Comparison of ENCODE assay signal across 9 cellular contexts in genomic region chrX:1244164-1245076, GRCh38. TPM values are rescaled to one million over a fixed set of nuclear protein-coding genes. Genes with fewer than 3 reads are reported as not detected.
DNase-seq lines count a peak whose midpoint lies in the region; ATAC-seq and TF ChIP-seq lines count a peak whose summit lies in the region.
"Had no signal": no experiment of that assay in that cellular context is flagged by ENCODE, and none has a peak within 500 bp of the region (broad histone marks: within the 10 kb centered on the region; RNA-seq: fewer than 3 reads in every experiment).

No MANE protein-coding gene starts in this region.

- TF ChIP-seq POLR2A in HCT116 (IDR thresholded peaks at IDR 0.05; ENCODE audit: borderline replicate concordance, extremely low read depth, insufficient read depth, insufficient read length): no peak

- ATAC-seq in HCT116 (peak; percentile 39), T-cell (replicated peaks in 1 of 4) (no peak)
- ATAC-seq in CD8-positive, alpha-beta T cell: no peak
- ATAC-seq: psoas muscle had no signal

- H3K4me3 Mint-ChIP-seq in T-helper 1 cell treated with Interleukin-12 subunit alpha and Interleukin-12 subunit beta and Interleukin-4 antibody, amounts not matched to agents 30 μg/mL and 1 μg/mL, for 36 hours: peak overlapping the region; percentile 61
- H3K4me3 Mint-ChIP-seq in neural progenitor cell (peak overlapping the region; percentile 9), T-cell (no peak overlapping the region)
- H3K4me3 Mint-ChIP-seq in CD8-positive, alpha-beta T cell: no peak overlapping the region

- H3K27ac ChIP-seq in HCT116 (ENCODE audit: low read depth, low read length) (no peak overlapping the region), WERI-Rb-1 (no peak overlapping the region), neural progenitor cell (no peak overlapping the region)
- H3K27ac ChIP-seq in CD8-positive, alpha-beta T cell (ENCODE audit: low read depth, low read length): no peak overlapping the region
- H3K27ac ChIP-seq: psoas muscle had no signal

- H3K4me3 ChIP-seq in HCT116 (replicated peaks in 1 of 2; ENCODE audit: low read depth in 1 of 2, low read length in 2 of 2): no peak overlapping the region; a peak in 1 of 4 replicates
- no peak overlapping the region for H3K4me3 ChIP-seq in WERI-Rb-1 (ENCODE audit: low read depth, low read length)
- no peak overlapping the region for H3K4me3 ChIP-seq in neural progenitor cell
- H3K4me3 ChIP-seq in CD8-positive, alpha-beta T cell (ENCODE audit: low read depth, low read length): no peak overlapping the region
- H3K4me3 ChIP-seq: psoas muscle had no signal

- BruUV-seq in HCT116 (replicated peaks; lab: Mats Ljungman, UMichigan): no TSS peak

- no peaks in the 10 kb centered on the region for H3K9me3 Mint-ChIP-seq in T-helper 1 cell treated with Interleukin-12 subunit alpha and Interleukin-12 subunit beta and Interleukin-4 antibody, amounts not matched to agents 30 μg/mL and 1 μg/mL, for 36 hours
- H3K9me3 Mint-ChIP-seq in neural progenitor cell (peaks cover 2% of the 10 kb centered on the region), T-cell (no peaks in the 10 kb centered on the region)
- H3K9me3 Mint-ChIP-seq in CD8-positive, alpha-beta T cell: no peaks in the 10 kb centered on the region

- H3K4me1 ChIP-seq in HCT116 (ENCODE audit: control insufficient read depth in 1 of 2, insufficient read depth in 2 of 2, low read length in 2 of 2) (peaks cover 7 to 43% of the 10 kb centered on the region in 2 experiments), neural progenitor cell (peaks cover 8% of the 10 kb centered on the region)
- peaks cover 12% of the 10 kb centered on the region for H3K4me1 ChIP-seq in CD8-positive, alpha-beta T cell (ENCODE audit: insufficient read depth, low read length)
- H3K4me1 ChIP-seq: psoas muscle had no signal

- no peaks in the 10 kb centered on the region for H3K79me2 ChIP-seq in HCT116 (ENCODE audit: insufficient read depth, low read length)
- no peaks in the 10 kb centered on the region for H3K79me2 ChIP-seq in neural progenitor cell (ENCODE audit: low read depth)

- H3K9me3 ChIP-seq in HCT116 (ENCODE audit: control insufficient read depth in 1 of 2, insufficient read depth in 1 of 2, low read depth in 1 of 2, low read length in 2 of 2): no peaks in the 10 kb centered on the region
- peaks cover 3% of the 10 kb centered on the region for H3K9me3 ChIP-seq in WERI-Rb-1 (ENCODE audit: severe bottlenecking)
- no peaks in the 10 kb centered on the region for H3K9me3 ChIP-seq in neural progenitor cell (ENCODE audit: low read depth)
- H3K9me3 ChIP-seq in CD8-positive, alpha-beta T cell (ENCODE audit: low read length): no peaks in the 10 kb centered on the region
- H3K9me3 ChIP-seq: psoas muscle had no signal

- H3F3A ChIP-seq in neural progenitor cell (ENCODE audit: low read depth): peaks cover 37% of the 10 kb centered on the region

- no peak for TF ChIP-seq RAD21 in HCT116 (IDR thresholded peaks at IDR 0.05; ENCODE audit: low read depth)

- RAD21 ChIA-PET in HCT116 (lab: Charles Lee; ENCODE audit: low non-redundant PET in 1 of 2, low total read pairs in 2 of 2, uncharacterized antibody in 2 of 2, unreplicated experiment in 2 of 2): no interaction called here

- no peaks in the 10 kb centered on the region for H3K36me3 ChIP-seq in HCT116 (ENCODE audit: control insufficient read depth in 1 of 2, insufficient read depth in 2 of 2, low read length in 2 of 2)
- no peaks in the 10 kb centered on the region for H3K36me3 ChIP-seq in WERI-Rb-1
- no peaks in the 10 kb centered on the region for H3K36me3 ChIP-seq in neural progenitor cell
- no peaks in the 10 kb centered on the region for H3K36me3 ChIP-seq in CD8-positive, alpha-beta T cell (ENCODE audit: insufficient read depth, low read length)

- H3K4me2 ChIP-seq in HCT116 (ENCODE audit: low read length) (peak overlapping the region; percentile 63), neural progenitor cell (peak overlapping the region; percentile 47)

- TF ChIP-seq CTCF in HCT116 (IDR thresholded peaks at IDR 0.05 in 2 of 3, conservative IDR thresholded peaks at IDR 0.05 in 1 of 3; ENCODE audit: borderline replicate concordance in 1 of 3, insufficient read depth in 1 of 3, low read depth in 2 of 3, low read length in 2 of 3) (peak in 2 of 3 experiments; percentile 24 to 33; a peak in 3 of 6 replicates), WERI-Rb-1 (IDR thresholded peaks at IDR 0.05; ENCODE audit: low read depth, low read length) (peak; percentile 22; the same call in 1 of the 2 replicates), neural progenitor cell (IDR thresholded peaks at IDR 0.05) (peak; percentile 59)
- no peak for TF ChIP-seq CTCF in CD8-positive, alpha-beta T cell (IDR thresholded peaks at IDR 0.05)

- CTCF ChIA-PET in HCT116 (lab: Charles Lee): no interaction called here
- CTCF ChIA-PET in CD8-positive, alpha-beta T cell (lab: Charles Lee): no interaction called here
- CTCF ChIA-PET in T-cell (lab: Charles Lee): no interaction called here

- H4K20me1 ChIP-seq in HCT116 (ENCODE audit: insufficient read depth) (no peaks in the 10 kb centered on the region), neural progenitor cell (ENCODE audit: low read depth) (no peaks in the 10 kb centered on the region)

- intact Hi-C loops in HCT116 (cut with micrococcal nuclease): no loop called here
- intact Hi-C loops in CD8-positive, alpha-beta T cell (cut with DNase I, micrococcal nuclease): loop anchor here (5.0 to 10.0 kb wide), 5 partner anchors 208 to 860 kb away; partner anchors contain the start of genes ASMTL (in 2 of the 2), AKAP17A (in 1 of the 2), P2RY8 (in 1 of the 2) and PPP2R3B (in 1 of the 2)

- H2AFZ ChIP-seq in HCT116 (ENCODE audit: low read depth, low read length, poor library complexity, severe bottlenecking) (no peak overlapping the region), neural progenitor cell (replicated peaks) (no peak overlapping the region)

- H3K9ac ChIP-seq in HCT116 (ENCODE audit: low read length): no peak overlapping the region
- no peak overlapping the region for H3K9ac ChIP-seq in neural progenitor cell

- no peaks in the 10 kb centered on the region for H3K9me2 ChIP-seq in HCT116 (ENCODE audit: insufficient read depth)

- no peaks in the 10 kb centered on the region for H3K27me3 ChIP-seq in HCT116 (ENCODE audit: insufficient read depth, low read length)
- peaks cover 17% of the 10 kb centered on the region for H3K27me3 ChIP-seq in WERI-Rb-1 (ENCODE audit: insufficient read depth, low read depth, severe bottlenecking)
- no peaks in the 10 kb centered on the region for H3K27me3 ChIP-seq in neural progenitor cell
- H3K27me3 ChIP-seq in CD8-positive, alpha-beta T cell (ENCODE audit: insufficient read depth, low read length): no peaks in the 10 kb centered on the region

- DNase-seq in T-helper 1 cell: no peak
- no peak for DNase-seq in HCT116 (ENCODE audit: low read depth, low spot score)
- DNase-seq in WERI-Rb-1: peak; percentile 54
- peak; percentile 87 for DNase-seq in neural progenitor cell (ENCODE audit: low spot score)
- no peak for DNase-seq in CD8-positive, alpha-beta T cell
- no peak for DNase-seq in T-cell
- DNase-seq in medulla oblongata (ENCODE audit: extremely low spot score): no peak
- DNase-seq: psoas muscle had no signal

- H3K4me1 Mint-ChIP-seq in T-helper 1 cell treated with Interleukin-12 subunit alpha and Interleukin-12 subunit beta and Interleukin-4 antibody, amounts not matched to agents 30 μg/mL and 1 μg/mL, for 36 hours (ENCODE audit: low read depth): peaks cover 26% of the 10 kb centered on the region
- peaks cover 14% of the 10 kb centered on the region for H3K4me1 Mint-ChIP-seq in neural progenitor cell
- H3K4me1 Mint-ChIP-seq in CD8-positive, alpha-beta T cell (ENCODE audit: low read depth): peaks cover 10% of the 10 kb centered on the region
- peaks cover 18 to 44% (median 21%) of the 10 kb centered on the region in 3 donors for H3K4me1 Mint-ChIP-seq in T-cell

- peak overlapping the region; percentile 61 for H3K27ac Mint-ChIP-seq in T-helper 1 cell treated with Interleukin-12 subunit alpha and Interleukin-12 subunit beta and Interleukin-4 antibody, amounts not matched to agents 30 μg/mL and 1 μg/mL, for 36 hours
- H3K27ac Mint-ChIP-seq in neural progenitor cell (no peak overlapping the region), T-cell (peak overlapping the region in 1 of 2 donors; percentile 93)
- no peak overlapping the region for H3K27ac Mint-ChIP-seq in CD8-positive, alpha-beta T cell

- no peaks in the 10 kb centered on the region for H3K36me3 Mint-ChIP-seq in T-helper 1 cell treated with Interleukin-12 subunit alpha and Interleukin-12 subunit beta and Interleukin-4 antibody, amounts not matched to agents 30 μg/mL and 1 μg/mL, for 36 hours (ENCODE audit: low read depth)
- H3K36me3 Mint-ChIP-seq in neural progenitor cell (no peaks in the 10 kb centered on the region), T-cell (no peaks in the 10 kb centered on the region)
- H3K36me3 Mint-ChIP-seq in CD8-positive, alpha-beta T cell: no peaks in the 10 kb centered on the region

- H3K27me3 Mint-ChIP-seq in T-helper 1 cell treated with Interleukin-12 subunit alpha and Interleukin-12 subunit beta and Interleukin-4 antibody, amounts not matched to agents 30 μg/mL and 1 μg/mL, for 36 hours (ENCODE audit: low read depth): no peaks in the 10 kb centered on the region
- peaks cover 6% of the 10 kb centered on the region for H3K27me3 Mint-ChIP-seq in neural progenitor cell (ENCODE audit: insufficient read depth, low read depth)
- H3K27me3 Mint-ChIP-seq in CD8-positive, alpha-beta T cell (ENCODE audit: low read depth): no peaks in the 10 kb centered on the region
- H3K27me3 Mint-ChIP-seq in T-cell: peaks cover 0 to 3% of the 10 kb centered on the region in 2 donors

- POLR2A ChIA-PET in HCT116 (lab: Charles Lee): no interaction called here
- POLR2A ChIA-PET in CD8-positive, alpha-beta T cell (lab: Charles Lee): no interaction called here
- POLR2A ChIA-PET in T-cell (lab: Charles Lee): no interaction called here

TF ChIP-seq in HCT116, 20 proteins besides CTCF, POLR2A, EP300 and RAD21 (continues in another document):
- TF ChIP-seq SRF (IDR thresholded peaks at IDR 0.05; ENCODE audit: low read depth) (no peak), YY1 (IDR thresholded peaks at IDR 0.05; ENCODE audit: extremely low read depth, insufficient replicate concordance, low read depth, low read length) (no peak), POLR2AphosphoS5 (IDR thresholded peaks at IDR 0.05; ENCODE audit: low read depth, low read length) (no peak)

RNA-seq across cellular contexts. Expression of gene CSF2RA, which starts 24.2 kb away (rescaled TPM):
- total RNA-seq in HCT116 (2021; ENCODE audit: unreplicated experiment) (3.8 TPM), neural progenitor cell (ENCODE audit: low replicate concordance) (4.6 and 5.8 TPM in 2 replicates), T-cell (under 1 TPM in 4 of 5 donors, not detected in 1; 0.26 to 0.78 (median 0.47) TPM)
- 4.3 and 6.4 TPM in 2 replicates for polyA plus RNA-seq in HCT116 (2012)
- not detected for total RNA-seq in CD8-positive, alpha-beta T cell

RNA-seq across cellular contexts. Expression of gene CRLF2, which starts 32.0 kb away (rescaled TPM):
- total RNA-seq in HCT116 (2021; ENCODE audit: unreplicated experiment) (0.34 TPM), neural progenitor cell (ENCODE audit: low replicate concordance) (not detected in 2 replicates), T-cell (1 to 10 TPM in 2 of 5 donors, under 1 TPM in 3; 0.48 to 1.9 (median 0.82) TPM)
- 0.20 and 0.47 TPM in 2 replicates for polyA plus RNA-seq in HCT116 (2012)
- total RNA-seq in CD8-positive, alpha-beta T cell: not detected

Comparison
In these comparisons a context has a peak if more than half of its experiments do, and no peak if none do; other contexts are left out.
1. H3K4me3 Mint-ChIP-seq: peak in T-helper 1 cell treated with Interleukin-12 subunit alpha and Interleukin-12 subunit beta and Interleukin-4 antibody, amounts not matched to agents 30 μg/mL and 1 μg/mL, for 36 hours (single experiment) and neural progenitor cell (single experiment); none in CD8-positive, alpha-beta T cell (single experiment) and T-cell (0 of 3).
2. DNase-seq: peak in WERI-Rb-1 (single experiment) and neural progenitor cell (single experiment); none in T-helper 1 cell (0 of 5), HCT116 (single experiment), CD8-positive, alpha-beta T cell (0 of 7), T-cell (0 of 34) and medulla oblongata (single experiment).